Comparison of ENCODE assay signal across 23 cellular contexts in genomic region chrX:107503996-107504395, GRCh38. TPM values are rescaled to one million over a fixed set of nuclear protein-coding genes. Genes with fewer than 3 reads are reported as not detected.
"Had no signal": no experiment of that assay in that cellular context is flagged by ENCODE, and none has a peak within 500 bp of the region (broad histone marks: within the 10 kb centered on the region; RNA-seq: fewer than 3 reads in every experiment).

No MANE protein-coding gene starts in this region.

- H3K27me3 ChIP-seq: SJCRH30 had no signal

- H3K9me3 ChIP-seq: SJCRH30, SK-N-SH had no signal

- H3K27ac ChIP-seq: RWPE1, SJCRH30, VCaP had no signal

- ATAC-seq: activated T-helper 17 cell treated with anti-CD3 and anti-CD28 coated beads, Interleukin-2, amount 50 U/mL, for 72 hours had no signal

- H3K36me3 ChIP-seq: SJCRH30 had no signal

- DNase-seq: activated CD4-positive, alpha-beta memory T cell treated with anti-CD3 and anti-CD28 coated beads for 36 hours; activated CD4-positive, alpha-beta T cell treated with anti-CD3 and anti-CD28 coated beads, Interleukin-2, amount 10 ng/mL, durations not matched to agents 7 days and 5 days; activated CD4-positive, CD25-positive, alpha-beta regulatory T cell; activated CD8-positive, alpha-beta memory T cell treated with anti-CD3 and anti-CD28 coated beads for 24 hours; activated gamma-delta T cell; activated naive CD4-positive, alpha-beta T cell treated with anti-CD3 and anti-CD28 coated beads for 36 hours; activated T-cell treated with anti-CD3 and anti-CD28 coated beads for 4 hours; activated T-cell treated with anti-CD3 and anti-CD28 coated beads, Interleukin-2, amount 50 U/mL, for 48 hours; amygdala; KBM-7; NCI-H1048; NCI-H187; NCI-H2081; NCI-H2227 treated with DMSO at 0.1 percent for 48 hours; NCI-H510A; NCI-H526 treated with DMSO at 0.1 percent for 48 hours; Right ventricle myocardium superior; SJCRH30; SK-N-SH; T-helper 1 cell had no signal

- H3K4me3 ChIP-seq: SJCRH30 had no signal

- H3K4me1 ChIP-seq: SJCRH30 had no signal

RNA-seq across cellular contexts. Expression of gene FRMPD3, which starts 54.5 kb away (rescaled TPM):
- total RNA-seq: activated CD4-positive, alpha-beta memory T cell treated with anti-CD3 and anti-CD28 coated beads for 36 hours; activated CD4-positive, alpha-beta T cell treated with anti-CD3 and anti-CD28 coated beads, Interleukin-2, amount 10 ng/mL, durations not matched to agents 7 days and 5 days; activated naive CD4-positive, alpha-beta T cell treated with anti-CD3 and anti-CD28 coated beads for 36 hours; activated T-helper 17 cell treated with anti-CD3 and anti-CD28 coated beads, Interleukin-2, amount 50 U/mL, for 72 hours had no signal
